Comparison of ENCODE assay signal across 20 cellular contexts in the genomic region with DNA sequence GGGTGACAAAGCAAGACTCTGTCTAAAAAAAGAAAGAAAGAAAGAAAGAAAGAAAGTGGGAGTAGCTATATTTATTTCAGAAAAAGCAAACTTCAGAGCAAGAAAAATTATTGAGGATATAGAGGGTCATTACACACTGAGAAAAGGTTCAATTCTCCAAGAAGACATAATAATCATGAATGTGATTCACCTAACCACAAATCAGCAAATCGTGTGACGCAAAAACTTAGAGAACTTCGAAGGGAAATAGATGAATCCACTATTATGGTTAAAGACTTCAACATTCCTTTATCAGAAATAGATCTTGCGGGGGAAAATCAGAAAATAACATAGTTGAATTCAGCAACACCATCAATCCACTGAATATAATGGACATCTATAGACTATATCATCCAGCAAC.
DNase-seq lines count a peak whose midpoint lies in the region; ATAC-seq, FAIRE-seq and TF ChIP-seq lines count a peak whose summit lies in the region.
"Had no signal": no experiment of that assay in that cellular context is flagged by ENCODE, and none has a peak within 500 bp of the region (broad histone marks: within the 10 kb centered on the region; RNA-seq: fewer than 3 reads in every experiment).

No MANE protein-coding gene starts in this region.

- no peak for FAIRE-seq in HepG2 (lab: Jason Lieb, UNC)
- FAIRE-seq: A549, GM12878, GM19239 had no signal

- DNase-seq in HepG2 (ENCODE audit: low spot score) = no peak
- DNase-seq in right lobe of liver = no peak
- peak; percentile 69 for DNase-seq in astrocyte of the spinal cord (ENCODE audit: low read depth, low spot score)
- DNase-seq in osteoblast (ENCODE audit: insufficient read length, low spot score, missing footprints) = no peak
- no peak for DNase-seq in stimulated activated CD4-positive, alpha-beta T cell treated with anti-CD3 and anti-CD28 coated beads, Interleukin-12 subunit alpha, Interleukin-12 subunit beta, amount 100 ng/mL, for 4 hours
- DNase-seq in COLO829 (ENCODE audit: low spot score) = no peak
- DNase-seq: Calu3; CD4-positive, alpha-beta memory T cell; DMS 273 treated with DMSO at 0.1 percent for 48 hours; DMS53; DND-41; EL; GM23248 had no signal

- H3K36me3 ChIP-seq in HepG2 (replicated peaks in 1 of 2; ENCODE audit: control insufficient read depth in 1 of 2, insufficient read depth in 2 of 2, low read length in 2 of 2) = no peaks in the 10 kb centered on the region
- H3K36me3 ChIP-seq in right lobe of liver = no peaks in the 10 kb centered on the region
- H3K36me3 ChIP-seq in osteoblast (ENCODE audit: insufficient read depth, low read length) = no peaks in the 10 kb centered on the region
- no peaks in the 10 kb centered on the region for H3K36me3 ChIP-seq in gastroesophageal sphincter
- H3K36me3 ChIP-seq: BLaER1, HAP-1 had no signal

- no peaks in the 10 kb centered on the region for H3K9me3 ChIP-seq in HepG2 (ENCODE audit: low read length)
- H3K9me3 ChIP-seq in right lobe of liver = no peaks in the 10 kb centered on the region
- H3K9me3 ChIP-seq in osteoblast (ENCODE audit: low read depth, low read length) = no peaks in the 10 kb centered on the region
- peaks cover 0 to 12% (median 0%) of the 10 kb centered on the region in 3 donors for H3K9me3 ChIP-seq in gastroesophageal sphincter
- H3K9me3 ChIP-seq: A549, BLaER1, HAP-1 had no signal

- H3K4me1 ChIP-seq in HepG2 (ENCODE audit: insufficient read depth, low read length) = no peaks in the 10 kb centered on the region
- H3K4me1 ChIP-seq in right lobe of liver = no peaks in the 10 kb centered on the region
- no peaks in the 10 kb centered on the region for H3K4me1 ChIP-seq in osteoblast (ENCODE audit: insufficient read depth, low read length)
- no peaks in the 10 kb centered on the region for H3K4me1 ChIP-seq in gastroesophageal sphincter
- H3K4me1 ChIP-seq: A549, BLaER1, HAP-1 had no signal

- WGBS in HepG2 (ENCODE audit: low lambda C conversion rate) = 15% methylated on average over 4 of the region's 4 CpGs
- WGBS in right lobe of liver (ENCODE audit: insufficient coverage, low coverage, low lambda C conversion rate, missing lambda C conversion rate) = 59% methylated on average over 3 of the region's 4 CpGs
- WGBS in gastroesophageal sphincter (ENCODE audit: low coverage in 1 of 2), 2 donors = 76 to 92% methylated on average over 4 of the region's 4 CpGs

- TF ChIP-seq POLR2A in HepG2 (IDR thresholded peaks at IDR 0.05; ENCODE audit: insufficient read depth in 1 of 2, low read depth in 2 of 2, low read length in 2 of 2) (no peak), right lobe of liver (IDR thresholded peaks at IDR 0.05) (no peak), gastroesophageal sphincter (IDR thresholded peaks at IDR 0.05) (no peak)

- TF ChIP-seq CTCF in HepG2 (CRISPR knock-in tag; IDR thresholded peaks at IDR 0.05) = no peak
- TF ChIP-seq CTCF in right lobe of liver (IDR thresholded peaks at IDR 0.05) = no peak
- TF ChIP-seq CTCF in astrocyte of the spinal cord (IDR thresholded peaks at IDR 0.05; ENCODE audit: low read depth, low read length) = no peak
- TF ChIP-seq CTCF in osteoblast (IDR thresholded peaks at IDR 0.05; ENCODE audit: extremely low read depth, low read depth, low read length) = no peak
- no peak for TF ChIP-seq CTCF in gastroesophageal sphincter (IDR thresholded peaks at IDR 0.05)

- ATAC-seq in HepG2 (no peak), right lobe of liver (no peak), gastroesophageal sphincter (no peak)
- ATAC-seq: A549, GM12878 had no signal

- no peak for TF ChIP-seq RAD21 in HepG2 (CRISPR knock-in tag; IDR thresholded peaks at IDR 0.05)

- in situ Hi-C loops in HepG2 (cut with HindIII; ENCODE audit: extremely low pct_ligation_motif_present, low pct_unique_long_range_greater_than_20kb) (no loop called here), astrocyte of the spinal cord (cut with HindIII; ENCODE audit: low sequenced_read_pairs) (no loop called here)

- H3K9ac ChIP-seq in HepG2 (ENCODE audit: insufficient read depth, low read depth, low read length) = no peak overlapping the region
- H3K9ac ChIP-seq: BLaER1, GM23248 had no signal

- H3K4me3 ChIP-seq in HepG2 (replicated peaks in 1 of 3; ENCODE audit: insufficient read depth in 1 of 3, low read depth in 2 of 3, low read length in 3 of 3) = no peak overlapping the region
- H3K4me3 ChIP-seq in right lobe of liver = no peak overlapping the region
- H3K4me3 ChIP-seq in astrocyte of the spinal cord (ENCODE audit: low read depth, low read length) = no peak overlapping the region
- H3K4me3 ChIP-seq in osteoblast (ENCODE audit: insufficient read depth, low read length) = no peak overlapping the region
- H3K4me3 ChIP-seq in gastroesophageal sphincter = no peak overlapping the region
- H3K4me3 ChIP-seq: A549, BLaER1, GM12878, GM23248, HAP-1 had no signal

- POLR2A ChIA-PET in HepG2 (lab: Yijun Ruan, JAX) = no interaction called here

- no peak for TF ChIP-seq EP300 in HepG2 (IDR thresholded peaks at IDR 0.05; ENCODE audit: low read depth in 2 of 2, low read length in 2 of 2)
- no peak for TF ChIP-seq EP300 in HepG2 (CRISPR knock-in tag; IDR thresholded peaks at IDR 0.05; ENCODE audit: borderline replicate concordance)
- no peak for TF ChIP-seq EP300 in gastroesophageal sphincter (IDR thresholded peaks at IDR 0.05)

- H3K79me2 ChIP-seq in HepG2 (ENCODE audit: insufficient read depth, low read length) (no peaks in the 10 kb centered on the region), osteoblast (ENCODE audit: insufficient read depth, low read length) (no peaks in the 10 kb centered on the region)

- H3K27ac ChIP-seq in HepG2 (ENCODE audit: extremely low read length, insufficient read depth, low read length) (no peak overlapping the region), right lobe of liver (no peak overlapping the region), osteoblast (ENCODE audit: low read depth, low read length) (peak overlapping the region; percentile 41), gastroesophageal sphincter (no peak overlapping the region)
- H3K27ac ChIP-seq: 22Rv1, A549, BLaER1, GM23248 had no signal

- H3K4me2 ChIP-seq in HepG2 (ENCODE audit: low read depth, low read length) (no peak overlapping the region), osteoblast (ENCODE audit: insufficient read depth, low read length) (no peak overlapping the region)
- H3K4me2 ChIP-seq: A549, BLaER1 had no signal

- no TSS peak for BruUV-seq in HepG2 (replicated peaks; lab: Mats Ljungman, UMichigan)

- H2AFZ ChIP-seq in HepG2 (ENCODE audit: low read length) (peak overlapping the region; percentile 52), osteoblast (ENCODE audit: low read length) (no peak overlapping the region)
- H2AFZ ChIP-seq: GM23248 had no signal

- H3K27me3 ChIP-seq in HepG2 (ENCODE audit: control insufficient read depth in 1 of 2, insufficient read depth in 2 of 2, low read length in 2 of 2) (no peaks in the 10 kb centered on the region), right lobe of liver (no peaks in the 10 kb centered on the region), osteoblast (ENCODE audit: insufficient read depth, low read length) (no peaks in the 10 kb centered on the region), gastroesophageal sphincter (no peaks in the 10 kb centered on the region)
- H3K27me3 ChIP-seq: BLaER1 had no signal

- intact Hi-C loops in HepG2 (cut with micrococcal nuclease; ENCODE audit: unreplicated experiment) = no loop called here
- intact Hi-C loops in right lobe of liver (cut with DNase I) = no loop called here

- H4K20me1 ChIP-seq in HepG2 (ENCODE audit: insufficient read depth, low read length) (no peaks in the 10 kb centered on the region), osteoblast (ENCODE audit: insufficient read depth, low read length) (no peaks in the 10 kb centered on the region)
- H4K20me1 ChIP-seq: BLaER1 had no signal

- CTCF ChIA-PET in HepG2 (lab: Yijun Ruan, JAX; ENCODE audit: low intra/inter-chr PET ratio, low total read pairs) = no interaction called here

TF ChIP-seq in HepG2, 621 proteins besides CTCF, POLR2A, EP300 and RAD21:
- TF ChIP-seq RXRB (CRISPR knock-in tag; IDR thresholded peaks at IDR 0.05; ENCODE audit: borderline replicate concordance) = no peak
- no peak for TF ChIP-seq WIZ (CRISPR knock-in tag; IDR thresholded peaks at IDR 0.05)
- TF ChIP-seq, protein P1, sequence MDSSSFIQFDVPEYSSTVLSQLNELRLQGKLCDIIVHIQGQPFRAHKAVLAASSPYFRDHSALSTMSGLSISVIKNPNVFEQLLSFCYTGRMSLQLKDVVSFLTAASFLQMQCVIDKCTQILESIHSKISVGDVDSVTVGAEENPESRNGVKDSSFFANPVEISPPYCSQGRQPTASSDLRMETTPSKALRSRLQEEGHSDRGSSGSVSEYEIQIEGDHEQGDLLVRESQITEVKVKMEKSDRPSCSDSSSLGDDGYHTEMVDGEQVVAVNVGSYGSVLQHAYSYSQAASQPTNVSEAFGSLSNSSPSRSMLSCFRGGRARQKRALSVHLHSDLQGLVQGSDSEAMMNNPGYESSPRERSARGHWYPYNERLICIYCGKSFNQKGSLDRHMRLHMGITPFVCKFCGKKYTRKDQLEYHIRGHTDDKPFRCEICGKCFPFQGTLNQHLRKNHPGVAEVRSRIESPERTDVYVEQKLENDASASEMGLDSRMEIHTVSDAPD (CRISPR knock-in tag; IDR thresholded peaks at IDR 0.05) = no peak
- TF ChIP-seq GATAD2A (CRISPR knock-in tag; IDR thresholded peaks at IDR 0.05) = no peak
- no peak for TF ChIP-seq TSC22D2 (CRISPR knock-in tag; IDR thresholded peaks at IDR 0.05; ENCODE audit: borderline replicate concordance)
- TF ChIP-seq ZNF703 (CRISPR knock-in tag; IDR thresholded peaks at IDR 0.05; ENCODE audit: borderline replicate concordance) = no peak
- no peak for TF ChIP-seq ZKSCAN5 (CRISPR knock-in tag; IDR thresholded peaks at IDR 0.05)
- no peak for TF ChIP-seq ZNF253 (CRISPR knock-in tag; IDR thresholded peaks at IDR 0.05; ENCODE audit: borderline replicate concordance)
